8 cellular contexts compared by ENCODE assay signal in the genomic region with DNA sequence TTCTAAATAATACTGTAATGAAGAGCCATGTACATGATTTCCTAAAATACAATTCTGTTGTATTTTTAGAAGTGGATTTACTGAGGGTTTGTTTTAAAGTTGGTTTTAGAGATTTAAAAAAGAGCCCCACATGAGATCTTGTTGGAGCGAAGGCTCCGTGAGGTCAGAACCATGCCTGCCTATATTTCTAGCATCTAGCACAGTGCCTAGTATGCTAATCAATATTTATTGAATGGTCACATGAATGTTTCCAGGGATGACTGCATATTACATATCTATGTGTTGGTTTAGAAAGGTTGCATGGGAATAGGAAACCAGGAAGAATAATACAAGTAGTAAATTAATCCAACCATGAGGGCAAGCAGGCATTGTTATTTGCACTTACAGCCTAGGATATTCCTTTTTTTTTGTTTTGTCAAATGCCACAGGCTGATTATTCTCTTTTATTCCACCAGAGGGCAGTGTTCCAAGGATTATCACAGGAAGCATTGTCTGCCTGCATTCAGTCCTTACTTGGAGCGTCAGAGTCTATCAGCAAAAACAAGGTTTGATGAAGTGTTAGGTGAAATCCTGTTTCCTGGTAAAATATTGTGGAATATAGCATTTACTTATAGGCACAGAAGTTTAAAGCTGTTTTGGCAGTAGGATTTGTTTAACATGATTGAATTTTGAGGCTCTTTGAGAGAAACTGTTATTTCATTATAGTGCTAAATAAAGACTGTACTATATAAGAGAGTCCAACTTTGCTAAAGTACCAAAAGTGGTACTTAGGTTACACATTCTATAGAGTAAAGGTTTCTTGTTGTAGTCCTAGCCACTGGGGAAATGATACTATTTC. TPM values are rescaled to one million over a fixed set of nuclear protein-coding genes. Genes with fewer than 3 reads are reported as not detected.
DNase-seq lines count a peak whose midpoint lies in the region; ATAC-seq lines count a peak whose summit lies in the region.

No MANE protein-coding gene starts in this region.

- H3K14ac ChIP-seq in trophoblast cell (ENCODE audit: low read length), result no peak overlapping the region

- no peak overlapping the region for H3K4me3 Mint-ChIP-seq in activated T-cell treated with anti-CD3 and anti-CD28 coated beads, Interleukin-2, amount 50 U/mL, for 72 hours

- no peak overlapping the region for H3K27ac ChIP-seq in trophoblast cell (ENCODE audit: low read depth, low read length)

- DNase-seq in DMS53 (lab: John Stamatoyannopoulos, UW) (peak; percentile 80), HCEC 1CT (peak; percentile 65), NCI-H446 (lab: John Stamatoyannopoulos, UW) (peak; percentile 36 to 66), germinal center (ENCODE audit: low spot score) (peak; percentile 59), trophoblast cell (peak; percentile 23 to 88)
- DNase-seq in activated T-cell treated with anti-CD3 and anti-CD28 coated beads, Interleukin-2, amount 50 U/mL, for 72 hours, result peak; percentile 30 to 44

- no peaks in the 10 kb centered on the region for H3K27me3 Mint-ChIP-seq in activated T-cell treated with anti-CD3 and anti-CD28 coated beads, Interleukin-2, amount 50 U/mL, for 72 hours (ENCODE audit: low read depth)

- no peak overlapping the region for H2AFZ ChIP-seq in trophoblast cell (ENCODE audit: insufficient read depth, low read length, poor library complexity)

- no peaks in the 10 kb centered on the region for H3K27me3 ChIP-seq in trophoblast cell (ENCODE audit: insufficient read depth, low read length)

- H3K18ac ChIP-seq in trophoblast cell (ENCODE audit: low read length), result no peak overlapping the region

- no peak overlapping the region for H4K12ac ChIP-seq in trophoblast cell (ENCODE audit: low read depth, low read length)

- H4K8ac ChIP-seq in trophoblast cell (ENCODE audit: low read depth, low read length), result no peak overlapping the region

- H3K36me3 Mint-ChIP-seq in activated T-cell treated with anti-CD3 and anti-CD28 coated beads, Interleukin-2, amount 50 U/mL, for 72 hours (ENCODE audit: insufficient read depth in 2 of 2), result peaks cover 0 to 12% of the 10 kb centered on the region in 2 donors

- no peak overlapping the region for H2AK5ac ChIP-seq in trophoblast cell (ENCODE audit: low read length)

- H2BK5ac ChIP-seq in trophoblast cell (ENCODE audit: low read depth, low read length, poor library complexity), result no peak overlapping the region

- H3K79me1 ChIP-seq in trophoblast cell (ENCODE audit: low read length), result no peaks in the 10 kb centered on the region

- H3K4me1 ChIP-seq in trophoblast cell (ENCODE audit: control insufficient read depth in 1 of 2, insufficient read depth in 2 of 2, low read length in 2 of 2), result no peaks in the 10 kb centered on the region

- no peak overlapping the region for H3K4me2 ChIP-seq in trophoblast cell (ENCODE audit: low read length)

- H3K4ac ChIP-seq in trophoblast cell (ENCODE audit: low read depth, low read length), result no peak overlapping the region

- no peak overlapping the region for H3K4me3 ChIP-seq in trophoblast cell (ENCODE audit: low read depth, low read length)

- peak overlapping the region; percentile 51 for H3K27ac Mint-ChIP-seq in activated T-cell treated with anti-CD3 and anti-CD28 coated beads, Interleukin-2, amount 50 U/mL, for 72 hours

- H3K9me3 ChIP-seq in trophoblast cell (ENCODE audit: insufficient read depth, low read depth, low read length), result no peaks in the 10 kb centered on the region

- no peak overlapping the region for H3K23ac ChIP-seq in trophoblast cell (ENCODE audit: low read length)

- no CpG with 5 or more reads among the region's 3 CpGs for WGBS in trophoblast cell (ENCODE audit: extremely low coverage, insufficient coverage, insufficient read length)

- H3K36me3 ChIP-seq in trophoblast cell (ENCODE audit: control insufficient read depth in 1 of 2, insufficient read depth in 2 of 2, low read length in 2 of 2), result peaks cover 16 to 32% of the 10 kb centered on the region in 2 experiments

- no peaks in the 10 kb centered on the region for H3K9me3 Mint-ChIP-seq in activated T-cell treated with anti-CD3 and anti-CD28 coated beads, Interleukin-2, amount 50 U/mL, for 72 hours

- H3K4me1 Mint-ChIP-seq in activated T-cell treated with anti-CD3 and anti-CD28 coated beads, Interleukin-2, amount 50 U/mL, for 72 hours (ENCODE audit: low read depth), result peaks cover 5% of the 10 kb centered on the region

- no peak overlapping the region for H2BK12ac ChIP-seq in trophoblast cell (ENCODE audit: low read length)

- no peaks in the 10 kb centered on the region for H3K79me2 ChIP-seq in trophoblast cell (ENCODE audit: control insufficient read depth, insufficient read depth, low read length, poor library complexity)

- H3K9ac ChIP-seq in trophoblast cell (ENCODE audit: low read length), result no peak overlapping the region

- H2BK120ac ChIP-seq in trophoblast cell (ENCODE audit: insufficient read depth, low read length, poor library complexity), result no peak overlapping the region

- H4K91ac ChIP-seq in trophoblast cell (ENCODE audit: low read depth, low read length), result no peak overlapping the region

- peak; percentile 65 to 68 for ATAC-seq in activated T-cell treated with anti-CD3 and anti-CD28 coated beads, Interleukin-2, amount 50 U/mL, for 72 hours (replicated peaks in 1 of 2)
- ATAC-seq in GM18502 (IDR thresholded peaks at IDR 0.05; ENCODE audit: poor library complexity, unreplicated experiment) (no peak), GM21360 (IDR thresholded peaks at IDR 0.05; ENCODE audit: unreplicated experiment) (no peak)

RNA-seq across cellular contexts. Expression of gene COG3, which starts 46.8 kb away (rescaled TPM):
- total RNA-seq in activated T-cell treated with anti-CD3 and anti-CD28 coated beads, Interleukin-2, amount 50 U/mL, for 72 hours, result 10 to 100 TPM; 28.0 to 29.8 TPM
- 50.5 and 57.4 TPM in 2 replicates for polyA plus RNA-seq in trophoblast cell (2013)

Comparison
In these comparisons a context has a peak if more than half of its experiments do, and no peak if none do; other contexts are left out.
1. ATAC-seq: peak in activated T-cell treated with anti-CD3 and anti-CD28 coated beads, Interleukin-2, amount 50 U/mL, for 72 hours (2 of 2); none in GM18502 (single experiment) and GM21360 (single experiment).
2. Peak in every context shown above with its lines, with median percentiles within 50 percentile points of each other: DNase-seq.